In genomic region chr6:150444308-150444707, GRCh38 we compare ENCODE assay signal across 6 cellular contexts.
"Had no signal": no experiment of that assay in that cellular context is flagged by ENCODE, and none has a peak within 500 bp of the region (broad histone marks: within the 10 kb centered on the region; RNA-seq: fewer than 3 reads in every experiment).

No MANE protein-coding gene starts in this region.

- ATAC-seq: GM23338, K562 had no signal

- DNase-seq: H9, HCEC 1CT, HFFc6, IMR-90 had no signal

- H3K4me3 ChIP-seq: GM23338, K562 had no signal
